Comparison of ENCODE assay signal across 20 cellular contexts in genomic region chr12:28814246-28814645, GRCh38.
DNase-seq lines count a peak whose midpoint lies in the region; ATAC-seq, FAIRE-seq and TF ChIP-seq lines count a peak whose summit lies in the region.
"Had no signal": no experiment of that assay in that cellular context is flagged by ENCODE, and none has a peak within 500 bp of the region (broad histone marks: within the 10 kb centered on the region; RNA-seq: fewer than 3 reads in every experiment).

No MANE protein-coding gene starts in this region.

- ATAC-seq in HG03095 (IDR thresholded peaks at IDR 0.05; ENCODE audit: unreplicated experiment) (no peak), HG03025 (IDR thresholded peaks at IDR 0.05; ENCODE audit: low FRiP score, unreplicated experiment) (no peak)

- FAIRE-seq in H1 (lab: Jason Lieb, UNC): no peak
- FAIRE-seq: G401.6, GM12892, HTR-8/SVneo had no signal

- H3K9ac ChIP-seq in H1 (replicated peaks in 1 of 4; ENCODE audit: extremely low read depth in 1 of 4, low read depth in 3 of 4, low read length in 3 of 4): no peak overlapping the region
- H3K9ac ChIP-seq: BLaER1 treated with 17β-estradiol and CSF1 and Interleukin-3, amounts not matched to agents 10 nM and 100 nM had no signal

- H3K27me3 ChIP-seq in H1 (replicated peaks in 1 of 4; ENCODE audit: control insufficient read depth in 3 of 4, extremely low read depth in 1 of 4, insufficient read depth in 3 of 4, low read length in 3 of 4): no peaks in the 10 kb centered on the region
- H3K27me3 ChIP-seq: BLaER1 treated with 17β-estradiol and CSF1 and Interleukin-3, amounts not matched to agents 10 nM and 100 nM had no signal

- H3K4me3 ChIP-seq in H1 (ENCODE audit: extremely low read depth in 1 of 4, insufficient read depth in 2 of 4, low read depth in 3 of 4, low read length in 4 of 4): no peak overlapping the region
- H3K4me3 ChIP-seq: BLaER1 treated with 17β-estradiol and CSF1 and Interleukin-3, amounts not matched to agents 10 nM and 100 nM; HAP-1 had no signal

- H2BK20ac ChIP-seq in H1 (ENCODE audit: low read length): no peak overlapping the region

- H3K4ac ChIP-seq in H1 (replicated peaks; ENCODE audit: insufficient read length, low read depth, low read length): no peak overlapping the region

- no peak overlapping the region for H3K4me2 ChIP-seq in H1 (ENCODE audit: insufficient read depth in 1 of 2, low read depth in 2 of 2, low read length in 2 of 2)
- H3K4me2 ChIP-seq: BLaER1 treated with 17β-estradiol and CSF1 and Interleukin-3, amounts not matched to agents 10 nM and 100 nM had no signal

- no peaks in the 10 kb centered on the region for H3K79me1 ChIP-seq in H1 (ENCODE audit: low read depth, low read length)

- peaks cover 2 to 8% of the 10 kb centered on the region in 2 experiments; a peak in 3 of 4 replicates for H3K9me3 ChIP-seq in H1 (ENCODE audit: insufficient read depth in 2 of 2, low read depth in 1 of 2, low read length in 1 of 2)
- H3K9me3 ChIP-seq: BLaER1 treated with 17β-estradiol and CSF1 and Interleukin-3, amounts not matched to agents 10 nM and 100 nM; HAP-1 had no signal

- no peak overlapping the region for H2BK120ac ChIP-seq in H1 (replicated peaks; ENCODE audit: low read depth, low read length)

- H3K79me2 ChIP-seq in H1 (ENCODE audit: control insufficient read depth in 1 of 2, insufficient read depth in 2 of 2, low read length in 2 of 2): no peaks in the 10 kb centered on the region

- no peak overlapping the region for H4K91ac ChIP-seq in H1 (replicated peaks; ENCODE audit: insufficient read length, low read length)

- no peak overlapping the region for H2BK15ac ChIP-seq in H1 (ENCODE audit: low read length)

- no peak overlapping the region for H2BK12ac ChIP-seq in H1 (ENCODE audit: low read depth, low read length)

- TF ChIP-seq CTCF in RWPE1 (conservative IDR thresholded peaks at IDR 0.05; ENCODE audit: low read depth) (no peak), H1 (IDR thresholded peaks at IDR 0.05; ENCODE audit: control extremely low read depth in 1 of 3, insufficient read depth in 1 of 3, low read depth in 1 of 3, low read length in 3 of 3) (no peak), GM10266 (IDR thresholded peaks at IDR 0.05; ENCODE audit: control insufficient read depth, insufficient read depth, low read depth, missing control alignments) (no peak)

- H2BK5ac ChIP-seq in H1 (ENCODE audit: low read depth, low read length): no peak overlapping the region

- no peaks in the 10 kb centered on the region for H3K23me2 ChIP-seq in H1 (ENCODE audit: low read depth, low read length)

- 78% methylated on average over 4 of the region's 4 CpGs; no CpG with 5 or more reads in 1 of the 2 experiments for WGBS in H1 (ENCODE audit: extremely low coverage in 1 of 2, insufficient coverage in 1 of 2, insufficient read length in 1 of 2, insufficient replicate concordance in 2 of 2, low coverage in 1 of 2, low lambda C conversion rate in 2 of 2, missing lambda C conversion rate in 1 of 2), 2 experiments

- no peak overlapping the region for H3K23ac ChIP-seq in H1 (ENCODE audit: insufficient read length)

- H2AK5ac ChIP-seq in H1 (ENCODE audit: low read depth, low read length): no peak overlapping the region

- POLR2A ChIA-PET in RWPE1 (lab: Yijun Ruan, JAX; ENCODE audit: low non-redundant PET) (no interaction called here), H1 (lab: Charles Lee; ENCODE audit: partially characterized antibody) (interaction anchor here (1.3 kb wide), 1 partner anchor 8 kb away, joined by 3 read pairs; no protein-coding TSS in a partner anchor)

- no peak overlapping the region for H3K56ac ChIP-seq in H1 (replicated peaks; ENCODE audit: insufficient read length, low read depth, low read length)

- CTCF ChIA-PET in RWPE1 (lab: Yijun Ruan, JAX) (no interaction called here), H1 (lab: Charles Lee; ENCODE audit: partially characterized antibody) (no interaction called here)

- peak overlapping the region; percentile 16; the same call in 1 of the 2 replicates for H2AFZ ChIP-seq in H1 (ENCODE audit: low read length)

- no peaks in the 10 kb centered on the region for H3K4me1 ChIP-seq in H1 (replicated peaks in 1 of 4; ENCODE audit: control insufficient read depth in 3 of 4, insufficient read depth in 4 of 4, low read length in 3 of 4)
- H3K4me1 ChIP-seq: BLaER1 treated with 17β-estradiol and CSF1 and Interleukin-3, amounts not matched to agents 10 nM and 100 nM; HAP-1 had no signal

- H4K20me1 ChIP-seq in H1 (replicated peaks in 1 of 2; ENCODE audit: control insufficient read depth in 1 of 2, insufficient read depth in 2 of 2, low read length in 2 of 2): no peaks in the 10 kb centered on the region
- H4K20me1 ChIP-seq: BLaER1 treated with 17β-estradiol and CSF1 and Interleukin-3, amounts not matched to agents 10 nM and 100 nM had no signal

- H3K36me3 ChIP-seq in H1 (ENCODE audit: control insufficient read depth in 2 of 4, insufficient read depth in 4 of 4, low read length in 3 of 4): no peaks in the 10 kb centered on the region; a peak in 1 of 8 replicates
- H3K36me3 ChIP-seq: BLaER1 treated with 17β-estradiol and CSF1 and Interleukin-3, amounts not matched to agents 10 nM and 100 nM; HAP-1 had no signal

- DNase-seq in HT1080 (ENCODE audit: low read depth) (peak; percentile 29), RWPE1 (ENCODE audit: low spot score) (peak; percentile 17), H1 (ENCODE audit: low read depth in 1 of 2, low spot score in 2 of 2) (no peak), kidney tubule cell (ENCODE audit: low spot score) (peak; percentile 9), HUDEP-2 (lab: John Stamatoyannopoulos, UW; ENCODE audit: unreplicated experiment in 76 of 76) (no peak), GM10266 (ENCODE audit: extremely low spot score) (no peak)
- DNase-seq: ACHN; Calu3; CD4-positive, CD25-positive, alpha-beta regulatory T cell; DMS79 treated with DMSO at 0.1 percent for 48 hours; EL; GOT3; HFFc6 had no signal

- no peak overlapping the region for H3K27ac ChIP-seq in RWPE1
- H3K27ac ChIP-seq in H1 (ENCODE audit: low read depth, low read length): no peak overlapping the region
- H3K27ac ChIP-seq: BLaER1 treated with 17β-estradiol and CSF1 and Interleukin-3, amounts not matched to agents 10 nM and 100 nM had no signal

- TF ChIP-seq EP300 in H1 (IDR thresholded peaks at IDR 0.05; ENCODE audit: borderline replicate concordance in 1 of 2, low read depth in 2 of 2, low read length in 2 of 2): no peak

- no peak overlapping the region for H3K14ac ChIP-seq in H1 (ENCODE audit: insufficient read length)

- no peak overlapping the region for H3K18ac ChIP-seq in H1 (ENCODE audit: extremely low read depth, low read length)

- TF ChIP-seq RAD21 in H1 (IDR thresholded peaks at IDR 0.05 in 1 of 2, conservative IDR thresholded peaks at IDR 0.05 in 1 of 2; ENCODE audit: low read depth in 2 of 2, low read length in 2 of 2): no peak

- H4K8ac ChIP-seq in H1 (ENCODE audit: extremely low read depth, insufficient read depth, low read length): no peak overlapping the region

- H4K5ac ChIP-seq in H1 (ENCODE audit: insufficient read length, low read depth, low read length): no peak overlapping the region

- TF ChIP-seq POLR2A in H1 (IDR thresholded peaks at IDR 0.05; ENCODE audit: control extremely low read depth in 1 of 2, low read depth in 2 of 2, low read length in 2 of 2): no peak

TF ChIP-seq in H1, 55 proteins besides CTCF, POLR2A, EP300 and RAD21:
- TF ChIP-seq RBBP5 (IDR thresholded peaks at IDR 0.05; ENCODE audit: borderline replicate concordance, low read depth, low read length) (no peak), CHD2 (IDR thresholded peaks at IDR 0.05; ENCODE audit: low read length) (no peak), EGR1 (IDR thresholded peaks at IDR 0.05; ENCODE audit: borderline replicate concordance, low read depth, low read length) (no peak), NRF1 (IDR thresholded peaks at IDR 0.05; ENCODE audit: low read depth, low read length) (no peak), SP4 (IDR thresholded peaks at IDR 0.05; ENCODE audit: low read length) (no peak), BRCA1 (IDR thresholded peaks at IDR 0.05; ENCODE audit: low read depth, low read length) (no peak), SIRT6 (IDR thresholded peaks at IDR 0.05; ENCODE audit: low read length) (no peak), TCF12 (IDR thresholded peaks at IDR 0.05; ENCODE audit: low read depth, low read length) (no peak)

Comparison
In these comparisons a context has a peak if more than half of its experiments do, and no peak if none do; other contexts are left out.
1. DNase-seq: peak in HT1080 (single experiment), RWPE1 (single experiment) and kidney tubule cell (single experiment); none in H1 (0 of 2), HUDEP-2 (0 of 76) and GM10266 (single experiment).